1 cellular context compared by ENCODE assay signal in genomic region chr3:183378008-183378407, GRCh38.
TF ChIP-seq lines count a peak whose summit lies in the region.

No MANE protein-coding gene starts in this region.

TF ChIP-seq in HCT116, 20 proteins besides CTCF, POLR2A, EP300 and RAD21 (continued from another document):
- no peak for TF ChIP-seq REST (IDR thresholded peaks at IDR 0.05; ENCODE audit: low read depth)
